In the genomic region with DNA sequence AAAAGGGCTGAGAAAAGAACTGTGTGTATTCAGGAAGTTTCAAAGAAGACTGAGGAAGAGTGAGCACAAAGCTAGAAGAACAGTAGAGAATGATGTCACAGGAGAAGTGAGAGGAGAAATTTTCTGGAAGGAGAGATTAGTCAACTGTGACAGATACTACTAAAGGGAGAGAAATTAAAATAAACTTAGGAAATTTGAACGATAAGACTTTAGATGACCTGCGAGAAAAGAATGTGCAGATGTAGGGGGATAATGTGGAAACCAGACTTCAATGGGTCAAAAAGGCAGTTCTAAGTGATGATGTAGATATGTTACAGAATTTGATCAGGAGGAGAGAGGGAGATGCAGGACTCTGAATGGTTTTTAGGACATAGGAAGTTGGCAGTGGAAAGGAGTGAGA, we compare ENCODE assay signal across 15 cellular contexts.
A peak's percentile ranks its signal among the peaks of the same experiment; 100 is the strongest.
DNase-seq lines count a peak whose midpoint lies in the region; ATAC-seq and TF ChIP-seq lines count a peak whose summit lies in the region.
"Had no signal": no experiment of that assay in that cellular context is flagged by ENCODE, and none has a peak within 500 bp of the region (broad histone marks: within the 10 kb centered on the region; RNA-seq: fewer than 3 reads in every experiment).

No MANE protein-coding gene starts in this region.

- no peak overlapping the region for H2AK9ac ChIP-seq in IMR-90 (replicated peaks; ENCODE audit: low read depth, low read length, poor library complexity)

- H2BK5ac ChIP-seq in IMR-90 (ENCODE audit: low read depth, low read length, poor library complexity, severe bottlenecking), result peak overlapping the region; percentile 36

- no peak for TF ChIP-seq RAD21 in IMR-90 (IDR thresholded peaks at IDR 0.05; ENCODE audit: low read length)

- peak; percentile 6 for DNase-seq in AG08396 (ENCODE audit: low spot score)
- peak; percentile 84 for DNase-seq in IMR-90
- peak; percentile 28 to 85 for DNase-seq in fibroblast of lung (ENCODE audit: low read depth in 2 of 2)
- peak; percentile 40 for DNase-seq in iris pigment epithelial cell (ENCODE audit: low read depth)
- no peak for DNase-seq in left colon
- no peak for DNase-seq in activated naive CD4-positive, alpha-beta T cell treated with anti-CD3 and anti-CD28 coated beads, Interleukin-2, amount 50 U/mL, for 72 hours (ENCODE audit: low spot score in 2 of 2)
- no peak for DNase-seq in NAMALWA (ENCODE audit: low spot score)
- DNase-seq in NCI-H226, result no peak
- DNase-seq: 8988T; C1 segment of cervical spinal cord; CD4-positive, alpha-beta T cell; DMS79; HCEC 1CT; HFFc6 had no signal

- no peak overlapping the region for H2BK120ac ChIP-seq in IMR-90 (ENCODE audit: low read depth, low read length)

- H3K27ac ChIP-seq in IMR-90 (ENCODE audit: insufficient read depth, low read length) (no peak overlapping the region), fibroblast of lung (ENCODE audit: insufficient read depth, low read length) (no peak overlapping the region)

- no peak overlapping the region for H2AK5ac ChIP-seq in IMR-90 (ENCODE audit: low read depth, low read length)

- ATAC-seq in IMR-90 (ENCODE audit: low read depth), result peak; percentile 80
- ATAC-seq in left colon, result no peak
- no peak for ATAC-seq in activated naive CD4-positive, alpha-beta T cell treated with anti-CD3 and anti-CD28 coated beads, Interleukin-2, amount 50 U/mL, for 72 hours

- H3K27me3 ChIP-seq in IMR-90 (ENCODE audit: control insufficient read depth, insufficient read depth, low read length) (no peaks in the 10 kb centered on the region), fibroblast of lung (ENCODE audit: control insufficient read depth, insufficient read depth, low read length) (no peaks in the 10 kb centered on the region)

- H3K4ac ChIP-seq in IMR-90 (ENCODE audit: low read depth, low read length), result no peak overlapping the region

- no TSS peak for BruUV-seq in IMR-90 (replicated peaks; lab: Mats Ljungman, UMichigan)

- no peaks in the 10 kb centered on the region for H3K79me1 ChIP-seq in IMR-90 (ENCODE audit: low read depth in 1 of 2, low read length in 2 of 2)

- 0 out of 2 replicates have a peak overlapping the region, but pooled peaks have one; percentile 1 for H2BK20ac ChIP-seq in IMR-90 (ENCODE audit: low read depth, low read length)

- no peak overlapping the region for H3K23ac ChIP-seq in IMR-90 (ENCODE audit: low read depth, low read length)

- H4K5ac ChIP-seq in IMR-90 (ENCODE audit: low read depth, low read length), result no peak overlapping the region

- H4K8ac ChIP-seq in IMR-90 (ENCODE audit: low read depth in 2 of 2, low read length in 2 of 2), result no peak overlapping the region

- H3K4me1 ChIP-seq in IMR-90 (ENCODE audit: control insufficient read depth, insufficient read depth, low read length) (peaks cover 4% of the 10 kb centered on the region; the same call in 1 of the 2 replicates), fibroblast of lung (ENCODE audit: control insufficient read depth, extremely low read depth, insufficient read depth, low read length) (no peaks in the 10 kb centered on the region)

- H2BK15ac ChIP-seq in IMR-90 (ENCODE audit: low read depth, low read length), result no peak overlapping the region

- dilution Hi-C loops in IMR-90 (cut with HindIII; ENCODE audit: low sequenced_read_pairs, unreplicated experiment), result no loop called here

- H4K20me1 ChIP-seq in IMR-90 (ENCODE audit: insufficient read depth, low read length), result no peaks in the 10 kb centered on the region
- H4K20me1 ChIP-seq in fibroblast of lung (ENCODE audit: control insufficient read depth, extremely low read depth, insufficient read depth, low read length), result no peaks in the 10 kb centered on the region

- POLR2A ChIA-PET in IMR-90 (lab: Charles Lee; ENCODE audit: unreplicated experiment), result no interaction called here

- no peak overlapping the region for H3K18ac ChIP-seq in IMR-90 (ENCODE audit: low read depth, low read length)

- no peak overlapping the region for H3K14ac ChIP-seq in IMR-90 (replicated peaks; ENCODE audit: low read depth, low read length)

- no peak overlapping the region for H3K56ac ChIP-seq in IMR-90 (ENCODE audit: extremely low read depth, insufficient read depth, low read length)

- in situ Hi-C loops in IMR-90 (cut with MboI; ENCODE audit: low sequenced_read_pairs), result no loop called here

- H3K36me3 Mint-ChIP-seq in activated naive CD4-positive, alpha-beta T cell treated with anti-CD3 and anti-CD28 coated beads, Interleukin-2, amount 50 U/mL, for 72 hours, result no peaks in the 10 kb centered on the region

- WGBS in IMR-90 (ENCODE audit: extremely low coverage in 2 of 2, insufficient read length in 1 of 2), 2 experiments, result 0% methylated on average over 2 of the region's 2 CpGs; no CpG with 5 or more reads in 1 of the 2 experiments

- H3K9ac ChIP-seq in IMR-90 (ENCODE audit: low read depth, low read length), result no peak overlapping the region
- H3K9ac ChIP-seq in fibroblast of lung (ENCODE audit: insufficient read depth, low read length), result no peak overlapping the region

- no peaks in the 10 kb centered on the region for H3K9me3 ChIP-seq in IMR-90 (ENCODE audit: control insufficient read depth, insufficient read depth, low read length)
- no peaks in the 10 kb centered on the region for H3K9me3 ChIP-seq in fibroblast of lung (ENCODE audit: control insufficient read depth, insufficient read depth, low read depth, low read length)

- H3K36me3 ChIP-seq in IMR-90 (ENCODE audit: control insufficient read depth, insufficient read depth, low read length), result no peaks in the 10 kb centered on the region
- H3K36me3 ChIP-seq in fibroblast of lung (ENCODE audit: control insufficient read depth, insufficient read depth, low read length), result no peaks in the 10 kb centered on the region

- no peak for TF ChIP-seq POLR2A in IMR-90 (IDR thresholded peaks at IDR 0.05; ENCODE audit: low read depth, low read length)

- no peak overlapping the region; the same call in 1 of the 2 replicates for H3K4me2 ChIP-seq in IMR-90 (ENCODE audit: low read depth, low read length)
- H3K4me2 ChIP-seq in fibroblast of lung (ENCODE audit: extremely low read depth, insufficient read depth, low read length), result no peak overlapping the region

- TF ChIP-seq CTCF in IMR-90 (conservative IDR thresholded peaks at IDR 0.05; ENCODE audit: low read depth, low read length) (no peak), fibroblast of lung (conservative IDR thresholded peaks at IDR 0.05 in 1 of 2, IDR thresholded peaks at IDR 0.05 in 1 of 2; ENCODE audit: low read depth in 1 of 2, low read length in 2 of 2) (no peak)

- no peak overlapping the region for H4K91ac ChIP-seq in IMR-90 (ENCODE audit: insufficient read depth, low read depth, low read length)

- CTCF ChIA-PET in IMR-90 (lab: Yijun Ruan, JAX), result interaction anchor here (1.3 kb wide), 1 partner anchor 11 kb away, joined by 3 read pairs; no protein-coding TSS in a partner anchor

- intact Hi-C loops in IMR-90 (cut with micrococcal nuclease), result no loop called here
- intact Hi-C loops in left colon (cut with DNase I, micrococcal nuclease), result no loop called here

- H3K27ac Mint-ChIP-seq in activated naive CD4-positive, alpha-beta T cell treated with anti-CD3 and anti-CD28 coated beads, Interleukin-2, amount 50 U/mL, for 72 hours, result no peak overlapping the region
- H3K27ac Mint-ChIP-seq: B cell; CD4-positive, alpha-beta T cell; HFFc6 had no signal

- no peak overlapping the region for H3K4me3 ChIP-seq in IMR-90 (ENCODE audit: insufficient read depth, low read depth, low read length)
- no peak overlapping the region for H3K4me3 ChIP-seq in fibroblast of lung (replicated peaks in 1 of 4; ENCODE audit: control extremely low read depth in 1 of 4, insufficient read depth in 1 of 4, low read depth in 3 of 4, low read length in 4 of 4)

- H2AFZ ChIP-seq in IMR-90 (replicated peaks; ENCODE audit: low read length, poor library complexity), result no peak overlapping the region
- H2AFZ ChIP-seq in fibroblast of lung (ENCODE audit: low read length), result no peak overlapping the region

- H3K79me2 ChIP-seq in fibroblast of lung (ENCODE audit: control insufficient read depth, insufficient read depth, low read length), result no peaks in the 10 kb centered on the region

- peaks cover 3% of the 10 kb centered on the region; the same call in 1 of the 2 replicates for H3K9me1 ChIP-seq in IMR-90 (ENCODE audit: insufficient read depth, low read length)

- H3K9me3 Mint-ChIP-seq in activated naive CD4-positive, alpha-beta T cell treated with anti-CD3 and anti-CD28 coated beads, Interleukin-2, amount 50 U/mL, for 72 hours, result peaks cover 16 to 21% of the 10 kb centered on the region in 2 donors
- H3K9me3 Mint-ChIP-seq: HFFc6 had no signal

TF ChIP-seq in IMR-90, 13 proteins besides CTCF, POLR2A, EP300 and RAD21:
- no peak for TF ChIP-seq CEBPB (IDR thresholded peaks at IDR 0.05; ENCODE audit: low read depth, low read length)
- no peak for TF ChIP-seq FOS (IDR thresholded peaks at IDR 0.05; ENCODE audit: low read depth, low read length)
- no peak for TF ChIP-seq NFE2L2 (IDR thresholded peaks at IDR 0.05; ENCODE audit: low read depth, low read length)
- TF ChIP-seq USF2 (IDR thresholded peaks at IDR 0.05; ENCODE audit: low read depth, low read length), result no peak
- TF ChIP-seq CHD1 (IDR thresholded peaks at IDR 0.05; ENCODE audit: low read depth, low read length), result no peak
- no peak for TF ChIP-seq SMC3 (IDR thresholded peaks at IDR 0.05; ENCODE audit: low read depth, low read length)
- TF ChIP-seq MXI1 (IDR thresholded peaks at IDR 0.05; ENCODE audit: borderline replicate concordance, low read depth, low read length), result no peak
- TF ChIP-seq RCOR1 (IDR thresholded peaks at IDR 0.05; ENCODE audit: insufficient replicate concordance, low read length), result no peak
TF ChIP-seq in IMR-90: peak in this region for 0.

Comparison
In these comparisons a context has a peak if more than half of its experiments do, and no peak if none do; other contexts are left out.
1. DNase-seq: peak in AG08396 (single experiment), IMR-90 (single experiment), fibroblast of lung (2 of 2) and iris pigment epithelial cell (single experiment); none in left colon (0 of 2), activated naive CD4-positive, alpha-beta T cell treated with anti-CD3 and anti-CD28 coated beads, Interleukin-2, amount 50 U/mL, for 72 hours (0 of 2), NAMALWA (single experiment) and NCI-H226 (single experiment).